9 cellular contexts compared by ENCODE assay signal in genomic region chr2:241064008-241064801, GRCh38. TPM values are rescaled to one million over a fixed set of nuclear protein-coding genes. Genes with fewer than 3 reads are reported as not detected.
DNase-seq lines count a peak whose midpoint lies in the region; ATAC-seq lines count a peak whose summit lies in the region.
"Had no signal": no experiment of that assay in that cellular context is flagged by ENCODE, and none has a peak within 500 bp of the region (broad histone marks: within the 10 kb centered on the region; RNA-seq: fewer than 3 reads in every experiment).

No MANE protein-coding gene starts in this region.

- H3K27ac ChIP-seq in Karpas-422 (ENCODE audit: low read length): no peak overlapping the region
- H3K27ac ChIP-seq: epithelial cell of prostate had no signal

- peaks cover 2% of the 10 kb centered on the region; the same call in 1 of the 2 replicates for H3K4me1 ChIP-seq in Karpas-422 (ENCODE audit: low read length)

- no peak overlapping the region for H2AFZ ChIP-seq in Karpas-422 (ENCODE audit: low read length)

- H3K9me3 ChIP-seq in Karpas-422 (ENCODE audit: low read length): no peaks in the 10 kb centered on the region

- 0 out of 2 replicates have a peak, but pooled peaks cover 9% of the 10 kb centered on the region for H4K20me1 ChIP-seq in Karpas-422 (ENCODE audit: insufficient read depth, low read depth, low read length)

- H3K36me3 ChIP-seq in Karpas-422 (ENCODE audit: insufficient read depth, low read length): no peaks in the 10 kb centered on the region

- ATAC-seq in HG02840 (IDR thresholded peaks at IDR 0.05; ENCODE audit: low FRiP score, unreplicated experiment) (no peak), GM18520 (IDR thresholded peaks at IDR 0.05; ENCODE audit: unreplicated experiment) (no peak)

- no peaks in the 10 kb centered on the region for H3K79me2 ChIP-seq in Karpas-422 (ENCODE audit: low read length)

- no peak overlapping the region for H3K9ac ChIP-seq in Karpas-422 (ENCODE audit: low read length)

- H3K4me2 ChIP-seq in Karpas-422 (ENCODE audit: low read depth, low read length, poor library complexity, severe bottlenecking): no peak overlapping the region

- H3K27me3 ChIP-seq in Karpas-422 (ENCODE audit: low read length): no peaks in the 10 kb centered on the region

- H3K9me2 ChIP-seq in Karpas-422 (replicated peaks; ENCODE audit: insufficient read depth, low read length): no peaks in the 10 kb centered on the region

- DNase-seq in Karpas-422 (peak; percentile 66), germinal center (ENCODE audit: low spot score) (peak; percentile 54), MV-4-11 (lab: John Stamatoyannopoulos, UW) (no peak), GF-D8 (lab: John Stamatoyannopoulos, UW) (no peak)
- peak; percentile 49 to 60 for DNase-seq in activated CD4-positive, alpha-beta T cell treated with anti-CD3 and anti-CD28 coated beads, Interleukin-2, amount 50 U/mL, for 48 hours
- peak; percentile 37 for DNase-seq in stimulated activated CD4-positive, alpha-beta T cell treated with anti-CD3 and anti-CD28 coated beads, Interleukin-12 subunit alpha, Interleukin-12 subunit beta, amount 100 ng/mL, for 4 hours

- no peak overlapping the region for H3K4me3 ChIP-seq in Karpas-422 (ENCODE audit: low read length)

RNA-seq across cellular contexts. Expression of gene MTERF4, which starts 37.9 kb away (rescaled TPM):
- 45.1 and 49.5 TPM in 2 replicates for total RNA-seq in Karpas-422 (2014; rRNA removed; shearing (Covaris generic); ENCODE audit: low replicate concordance)

Comparison
In these comparisons a context has a peak if more than half of its experiments do, and no peak if none do; other contexts are left out.
1. DNase-seq: peak in Karpas-422 (single experiment), activated CD4-positive, alpha-beta T cell treated with anti-CD3 and anti-CD28 coated beads, Interleukin-2, amount 50 U/mL, for 48 hours (2 of 2), germinal center (single experiment) and stimulated activated CD4-positive, alpha-beta T cell treated with anti-CD3 and anti-CD28 coated beads, Interleukin-12 subunit alpha, Interleukin-12 subunit beta, amount 100 ng/mL, for 4 hours (single experiment); none in MV-4-11 (single experiment) and GF-D8 (single experiment).